ENCODE assay signal across 8 cellular contexts in the genomic region with DNA sequence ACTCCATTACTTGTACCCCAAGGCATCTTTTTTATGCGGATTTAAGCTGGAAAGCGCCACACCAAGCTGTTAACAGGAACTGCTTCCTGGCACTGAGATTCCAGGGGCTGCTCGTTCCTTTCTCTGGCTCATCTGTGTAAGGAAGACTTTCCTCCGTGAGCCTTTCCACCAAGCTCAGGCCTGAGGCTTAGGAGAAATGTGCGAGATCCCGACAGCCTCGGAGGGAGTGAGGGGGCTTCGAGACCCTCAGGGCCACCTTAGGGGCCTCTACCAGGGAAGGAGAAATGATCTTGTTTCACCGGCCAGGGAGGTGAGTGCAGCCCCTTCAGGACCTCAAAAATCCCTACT. TPM values are rescaled to one million over a fixed set of nuclear protein-coding genes. Genes with fewer than 3 reads are reported as not detected.
A peak's percentile ranks its signal among the peaks of the same experiment; 100 is the strongest.
DNase-seq lines count a peak whose midpoint lies in the region; FAIRE-seq and TF ChIP-seq lines count a peak whose summit lies in the region.

No MANE protein-coding gene starts in this region.

- peaks cover 28% of the 10 kb centered on the region for H3K9me3 ChIP-seq in NT2/D1 (ENCODE audit: insufficient read depth, low read length)
- no peaks in the 10 kb centered on the region for H3K9me3 ChIP-seq in prostate gland

- H3K36me3 ChIP-seq in NT2/D1 (ENCODE audit: insufficient read depth, insufficient read length, low read length) (no peaks in the 10 kb centered on the region), prostate gland (no peaks in the 10 kb centered on the region)

- peaks cover 6% of the 10 kb centered on the region for H3K4me1 ChIP-seq in NT2/D1 (ENCODE audit: insufficient read depth, insufficient read length)
- no peaks in the 10 kb centered on the region for H3K4me1 ChIP-seq in prostate gland (replicated peaks)

- no peak for TF ChIP-seq CTCF in GM12875 (IDR thresholded peaks at IDR 0.05; ENCODE audit: borderline replicate concordance, insufficient read depth, low read depth, low read length)
- TF ChIP-seq CTCF in fibroblast of mammary gland (conservative IDR thresholded peaks at IDR 0.05; ENCODE audit: control insufficient read depth, insufficient read depth, low read depth, low read length) = no peak
- TF ChIP-seq CTCF in prostate gland (IDR thresholded peaks at IDR 0.05) = no peak

- FAIRE-seq in GM12892 (lab: Jason Lieb, UNC) = no peak

- H3K9ac ChIP-seq in NT2/D1 (ENCODE audit: insufficient read length, low read depth) = peak overlapping the region; percentile 68

- DNase-seq in NT2/D1 (ENCODE audit: low read depth, low spot score) = no peak
- DNase-seq in fibroblast of mammary gland (ENCODE audit: low read depth) = no peak
- DNase-seq in prostate gland (ENCODE audit: low spot score) = no peak
- no peak for DNase-seq in HCEC 1CT
- no peak for DNase-seq in DMS79 treated with DMSO at 0.1 percent for 48 hours (lab: John Stamatoyannopoulos, UW)
- DNase-seq in GM12892 (ENCODE audit: insufficient read length) = no peak
- DNase-seq in LoVo (ENCODE audit: low spot score) = no peak

- no peak overlapping the region for H3K27ac ChIP-seq in prostate gland

- 24% methylated on average over 9 of the region's 9 CpGs for WGBS in prostate gland

- H3K27me3 ChIP-seq in NT2/D1 (ENCODE audit: insufficient read depth, insufficient read length) (no peaks in the 10 kb centered on the region), prostate gland (replicated peaks; ENCODE audit: insufficient read depth) (no peaks in the 10 kb centered on the region)

- peak overlapping the region; percentile 17 for H3K4me3 ChIP-seq in GM12875 (ENCODE audit: low read depth, low read length)
- peak overlapping the region; percentile 44 for H3K4me3 ChIP-seq in NT2/D1 (ENCODE audit: insufficient read length, low read depth)
- peak overlapping the region; percentile 18 for H3K4me3 ChIP-seq in fibroblast of mammary gland (ENCODE audit: control insufficient read depth, low read depth, low read length)
- peak overlapping the region; percentile 49 to 52 for H3K4me3 ChIP-seq in prostate gland

- TF ChIP-seq POLR2A in prostate gland (IDR thresholded peaks at IDR 0.05) (no peak), GM12892 (IDR thresholded peaks at IDR 0.05; ENCODE audit: low read depth, low read length) (no peak)

- intact Hi-C loops in prostate gland (cut with DNase I) = loop anchor here (2.0 to 5.0 kb wide), 3 partner anchors 115 to 310 kb away; no protein-coding TSS in a partner anchor

RNA-seq across cellular contexts. Expression of gene B3GNT7, which starts 17.1 kb away (rescaled TPM):
- 1 to 10 TPM; 2.1 to 7.4 TPM for total RNA-seq in prostate gland
- polyA plus RNA-seq in GM12892 (2012; ENCODE audit: missing spikeins) = 1.5 TPM

RNA-seq across cellular contexts. Expression of gene NCL, which starts 51.7 kb away (rescaled TPM):
- total RNA-seq in prostate gland = 100 to 1,000 TPM in 1 of 2 donors, 10 to 100 TPM in 1; 92.0 to 160 TPM
- 468 TPM for polyA plus RNA-seq in GM12892 (2012; ENCODE audit: missing spikeins)
